In genomic region chr5:132033122-132033521, GRCh38 we compare ENCODE assay signal across 1 cellular context.
TF ChIP-seq lines count a peak whose summit lies in the region.

No MANE protein-coding gene starts in this region.

TF ChIP-seq in A549, 52 proteins besides CTCF, POLR2A, EP300 and RAD21:
- TF ChIP-seq ZC3H11A (IDR thresholded peaks at IDR 0.05) = no peak
- no peak for TF ChIP-seq ZFP36 (IDR thresholded peaks at IDR 0.05; ENCODE audit: borderline replicate concordance, partially characterized antibody)
- TF ChIP-seq RARB (CRISPR knock-in tag; IDR thresholded peaks at IDR 0.05) = no peak
- no peak for TF ChIP-seq RCOR1 (IDR thresholded peaks at IDR 0.05; ENCODE audit: low read depth, low read length)
- TF ChIP-seq ESRRA (IDR thresholded peaks at IDR 0.05; ENCODE audit: borderline replicate concordance, low read length) = no peak
- no peak for TF ChIP-seq FOSB (CRISPR knock-in tag; IDR thresholded peaks at IDR 0.05)
- TF ChIP-seq CBX2 (IDR thresholded peaks at IDR 0.05; ENCODE audit: borderline replicate concordance, low read depth) = no peak
- TF ChIP-seq CBX8 (IDR thresholded peaks at IDR 0.05) = peak; percentile 33; the same call in 1 of the 2 replicates
- peak; percentile 56; the same call in 1 of the 2 replicates for TF ChIP-seq RNF2 (IDR thresholded peaks at IDR 0.05; ENCODE audit: borderline replicate concordance, low read depth)
- no peak for TF ChIP-seq MAZ (IDR thresholded peaks at IDR 0.05; ENCODE audit: borderline replicate concordance, low read depth, low read length)
- no peak for TF ChIP-seq MAFK (IDR thresholded peaks at IDR 0.05; ENCODE audit: partially characterized antibody)
- TF ChIP-seq BCL3 (IDR thresholded peaks at IDR 0.05) = no peak
- no peak for TF ChIP-seq HOXB13 (CRISPR knock-in tag; IDR thresholded peaks at IDR 0.05; ENCODE audit: low read depth)
- TF ChIP-seq TP53 (CRISPR knock-in tag; IDR thresholded peaks at IDR 0.05) = no peak
- no peak for TF ChIP-seq GATA3 (IDR thresholded peaks at IDR 0.05; ENCODE audit: borderline replicate concordance)
- TF ChIP-seq PBX3 (IDR thresholded peaks at IDR 0.05) = no peak
